15 cellular contexts compared by ENCODE assay signal in genomic region chr5:119454171-119454570, GRCh38.
"Had no signal": no experiment of that assay in that cellular context is flagged by ENCODE, and none has a peak within 500 bp of the region (broad histone marks: within the 10 kb centered on the region; RNA-seq: fewer than 3 reads in every experiment).

No MANE protein-coding gene starts in this region.

- H3K9ac ChIP-seq: parathyroid adenoma had no signal

- H2AFZ ChIP-seq: parathyroid adenoma had no signal

- H3K9me3 Mint-ChIP-seq: activated T-cell treated with anti-CD3 and anti-CD28 coated beads, Interleukin-2, amount 50 U/mL, for 24 hours; T-helper 2 cell treated with Interferon-gamma antibody and Interleukin-4, amounts not matched to agents 5 μg/mL and 100 μg/mL, for 36 hours had no signal

- H3K27ac ChIP-seq: breast epithelium, parathyroid adenoma had no signal

- H3K9me3 ChIP-seq: thyroid gland had no signal

- DNase-seq: activated CD4-positive, alpha-beta T cell treated with anti-CD3 and anti-CD28 coated beads, Interleukin-2, amount 50 U/mL, for 4 hours; activated CD4-positive, CD25-positive, alpha-beta regulatory T cell treated with anti-CD3 and anti-CD28 coated beads, Interleukin-2, amount 50 U/mL, for 72 hours; activated CD8-positive, alpha-beta memory T cell treated with anti-CD3 and anti-CD28 coated beads, Interleukin-2, amount 10 ng/mL, durations not matched to agents 7 days and 5 days; activated gamma-delta T cell; activated T-cell treated with anti-CD3 and anti-CD28 coated beads, Interleukin-2, amount 50 U/mL, for 24 hours; anterior cingulate cortex; dermis blood vessel endothelial cell; retina; SW 1271 had no signal

- H3K27ac Mint-ChIP-seq: activated CD8-positive, alpha-beta memory T cell treated with anti-CD3 and anti-CD28 coated beads, Interleukin-2, amount 10 ng/mL, durations not matched to agents 7 days and 5 days; activated naive CD8-positive, alpha-beta T cell; activated T-cell treated with anti-CD3 and anti-CD28 coated beads, Interleukin-2, amount 50 U/mL, for 24 hours; mesothelial cell of epicardium; T-helper 2 cell treated with Interferon-gamma antibody and Interleukin-4, amounts not matched to agents 5 μg/mL and 100 μg/mL, for 36 hours had no signal

- H3K27me3 Mint-ChIP-seq: activated naive CD8-positive, alpha-beta T cell; activated T-cell treated with anti-CD3 and anti-CD28 coated beads, Interleukin-2, amount 50 U/mL, for 24 hours had no signal

- H3K4me1 ChIP-seq: breast epithelium had no signal

- H3K27me3 ChIP-seq: breast epithelium, thyroid gland had no signal

- H3K4me3 Mint-ChIP-seq: T-helper 2 cell treated with Interferon-gamma antibody and Interleukin-4, amounts not matched to agents 5 μg/mL and 100 μg/mL, for 36 hours had no signal
